In genomic region chr1:228081144-228081543, GRCh38 we compare ENCODE assay signal across 2 cellular contexts.
TF ChIP-seq lines count a peak whose summit lies in the region.

No MANE protein-coding gene starts in this region.

TF ChIP-seq in A549, 52 proteins besides CTCF, POLR2A, EP300 and RAD21:
- TF ChIP-seq NR3C1 (IDR thresholded peaks at IDR 0.05) (no peak), GATA3 (IDR thresholded peaks at IDR 0.05; ENCODE audit: borderline replicate concordance) (no peak), NPAS2 (CRISPR knock-in tag; IDR thresholded peaks at IDR 0.05; ENCODE audit: borderline replicate concordance) (no peak), CHD2 (IDR thresholded peaks at IDR 0.05; ENCODE audit: low read length, partially characterized antibody) (no peak), JUN (IDR thresholded peaks at IDR 0.05) (no peak), SMC3 (IDR thresholded peaks at IDR 0.05) (no peak), HDAC2 (IDR thresholded peaks at IDR 0.05) (no peak), E2F6 (IDR thresholded peaks at IDR 0.05; ENCODE audit: borderline replicate concordance, low read depth) (no peak), MAZ (IDR thresholded peaks at IDR 0.05; ENCODE audit: borderline replicate concordance, low read depth, low read length) (no peak)

TF ChIP-seq in IMR-90, 13 proteins besides CTCF, POLR2A, EP300 and RAD21:
- TF ChIP-seq CHD1 (IDR thresholded peaks at IDR 0.05; ENCODE audit: low read depth, low read length) (no peak), USF2 (IDR thresholded peaks at IDR 0.05; ENCODE audit: low read depth, low read length) (no peak), MXI1 (IDR thresholded peaks at IDR 0.05; ENCODE audit: borderline replicate concordance, low read depth, low read length) (no peak), SMC3 (IDR thresholded peaks at IDR 0.05; ENCODE audit: low read depth, low read length) (no peak), CEBPB (IDR thresholded peaks at IDR 0.05; ENCODE audit: low read depth, low read length) (no peak), NFE2L2 (IDR thresholded peaks at IDR 0.05; ENCODE audit: low read depth, low read length) (no peak), MAFK (IDR thresholded peaks at IDR 0.05; ENCODE audit: low read depth, low read length) (no peak), ELK1 (IDR thresholded peaks at IDR 0.05; ENCODE audit: borderline replicate concordance, low read depth, low read length) (no peak), RCOR1 (IDR thresholded peaks at IDR 0.05; ENCODE audit: insufficient replicate concordance, low read length) (no peak), RFX5 (IDR thresholded peaks at IDR 0.05; ENCODE audit: low read depth, low read length) (no peak), MAZ (IDR thresholded peaks at IDR 0.05; ENCODE audit: borderline replicate concordance, low read depth, low read length) (no peak), BHLHE40 (IDR thresholded peaks at IDR 0.05; ENCODE audit: low read depth, low read length) (no peak), FOS (IDR thresholded peaks at IDR 0.05; ENCODE audit: low read depth, low read length) (no peak)
